8 cellular contexts compared by ENCODE assay signal in the genomic region with DNA sequence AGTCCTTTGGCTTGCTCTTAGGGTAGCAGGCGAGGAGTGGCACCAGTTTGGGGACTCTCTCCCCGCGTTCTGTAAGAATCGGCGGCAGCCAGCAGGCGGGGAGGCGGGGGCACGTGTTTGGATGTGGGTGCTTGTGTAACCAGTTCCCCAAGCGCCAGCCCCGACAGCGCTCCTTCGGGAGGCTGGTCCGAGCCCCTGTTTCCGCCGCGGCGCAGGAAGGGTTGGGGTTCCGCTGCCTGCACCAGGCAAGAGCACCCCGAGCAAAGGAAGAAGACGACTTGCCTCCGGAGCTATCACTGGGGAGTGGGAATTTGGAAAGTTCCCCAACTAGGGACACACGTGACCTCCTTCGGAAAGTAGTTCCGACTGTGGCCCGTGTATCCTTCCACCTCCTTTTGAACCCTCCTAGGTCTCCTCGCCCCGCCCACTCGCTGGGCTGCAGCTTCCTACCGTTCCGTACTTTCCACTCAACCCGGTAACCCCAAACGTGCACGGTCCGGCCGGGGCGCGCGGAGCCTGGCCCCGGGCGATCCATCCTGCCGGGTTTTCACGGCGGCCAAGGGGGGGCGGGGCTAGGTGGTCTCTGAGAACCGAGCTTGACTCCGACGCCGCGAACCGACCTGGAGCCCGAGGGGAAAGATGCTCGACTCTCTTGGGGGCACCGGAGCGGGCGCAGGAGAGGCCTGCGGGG. TPM values are rescaled to one million over a fixed set of nuclear protein-coding genes. Genes with fewer than 3 reads are reported as not detected.
DNase-seq lines count a peak whose midpoint lies in the region; ATAC-seq, FAIRE-seq and TF ChIP-seq lines count a peak whose summit lies in the region.

No MANE protein-coding gene starts in this region.

- peak overlapping the region; percentile 82 for H3K9ac ChIP-seq in HepG2 (ENCODE audit: insufficient read depth, low read depth, low read length)

- peak overlapping the region; percentile 97 for H3K4me2 ChIP-seq in HepG2 (ENCODE audit: low read depth, low read length)

- peak overlapping the region; percentile 58 for H2AFZ ChIP-seq in HepG2 (ENCODE audit: low read length)

- H3K27me3 ChIP-seq in AG04450 (ENCODE audit: control insufficient read depth, insufficient read depth, low read length) (no peaks in the 10 kb centered on the region), HepG2 (ENCODE audit: control insufficient read depth in 1 of 2, insufficient read depth in 2 of 2, low read length in 2 of 2) (no peaks in the 10 kb centered on the region; a peak in 1 of 5 replicates)

- no TSS peak for BruUV-seq in HepG2 (replicated peaks; lab: Mats Ljungman, UMichigan)

- ATAC-seq in GM18517 (IDR thresholded peaks at IDR 0.05; ENCODE audit: unreplicated experiment) (peak; percentile 55), HG03039 (IDR thresholded peaks at IDR 0.05; ENCODE audit: unreplicated experiment) (peak; percentile 50), HepG2 (peak; percentile 54)

- TF ChIP-seq EP300 in HepG2 (IDR thresholded peaks at IDR 0.05; ENCODE audit: low read depth in 2 of 2, low read length in 2 of 2) (peak; percentile 68 to 79; a peak in 1 of 4 replicates), HepG2 (CRISPR knock-in tag; IDR thresholded peaks at IDR 0.05; ENCODE audit: borderline replicate concordance) (peak; percentile 32; the same call in 1 of the 2 replicates)

- POLR2A ChIA-PET in AG04450 (lab: Yijun Ruan, JAX): interaction anchor here (0.6 to 3.0 kb wide), 13 partner anchors 16 to 721 kb away, joined by 3 to 23 read pairs (median 4); partner anchors contain the start of genes MINPP1 and RNLS
- POLR2A ChIA-PET in HepG2 (lab: Yijun Ruan, JAX): interaction anchor here (0.9 to 3.6 kb wide), 14 partner anchors 11 to 1839 kb away, joined by 3 to 31 read pairs (median 6); partner anchors contain the start of genes ATAD1, KIF20B and MINPP1

- peaks cover 30% of the 10 kb centered on the region for H3K79me2 ChIP-seq in HepG2 (ENCODE audit: insufficient read depth, low read length)

- H3K4me3 ChIP-seq in AG04450 (ENCODE audit: low read depth, low read length) (peak overlapping the region; percentile 91), HepG2 (replicated peaks in 1 of 3; ENCODE audit: insufficient read depth in 1 of 3, low read depth in 2 of 3, low read length in 3 of 3) (peak overlapping the region; percentile 65 to 94 (median 80))

- 0 out of 2 replicates have a peak, but pooled peaks have one; percentile 4 for TF ChIP-seq CTCF in AG04450 (IDR thresholded peaks at IDR 0.05; ENCODE audit: low read depth, low read length)
- TF ChIP-seq CTCF in HepG2 (CRISPR knock-in tag; IDR thresholded peaks at IDR 0.05): no peak

- TF ChIP-seq RAD21 in HepG2 (CRISPR knock-in tag; IDR thresholded peaks at IDR 0.05): peak; percentile 61

- FAIRE-seq in HepG2 (lab: Jason Lieb, UNC): peak; percentile 23

- peaks cover 13% of the 10 kb centered on the region for H3K4me1 ChIP-seq in HepG2 (ENCODE audit: insufficient read depth, low read length)

- WGBS in HepG2 (ENCODE audit: low lambda C conversion rate): under 1% methylated on average over 22 of the region's 56 CpGs

- CTCF ChIA-PET in AG04450 (lab: Charles Lee): interaction anchor here (2.3 to 2.6 kb wide), 2 partner anchors 527 to 691 kb away, joined by 6 to 19 read pairs; no protein-coding TSS in a partner anchor
- CTCF ChIA-PET in HepG2 (lab: Yijun Ruan, JAX; ENCODE audit: low intra/inter-chr PET ratio, low total read pairs): interaction anchor here (0.9 to 1.3 kb wide), 2 partner anchors 252 to 527 kb away, joined by 3 to 5 read pairs; no protein-coding TSS in a partner anchor

- intact Hi-C loops in HepG2 (cut with micrococcal nuclease; ENCODE audit: unreplicated experiment): loop anchor here (2.0 kb wide), 1 partner anchor 43 kb away; the partner anchor contains the start of gene ATAD1

- H4K20me1 ChIP-seq in HepG2 (ENCODE audit: insufficient read depth, low read length): peaks cover 25% of the 10 kb centered on the region

- no peaks in the 10 kb centered on the region for H3K36me3 ChIP-seq in HepG2 (replicated peaks in 1 of 2; ENCODE audit: control insufficient read depth in 1 of 2, insufficient read depth in 2 of 2, low read length in 2 of 2)

- in situ Hi-C loops in HepG2 (cut with HindIII; ENCODE audit: extremely low pct_ligation_motif_present, low pct_unique_long_range_greater_than_20kb): loop anchor here (5.0 kb wide), 2 partner anchors 250 to 525 kb away; no protein-coding TSS in a partner anchor

- peak; percentile 87 to 91 for TF ChIP-seq POLR2A in HepG2 (IDR thresholded peaks at IDR 0.05; ENCODE audit: insufficient read depth in 1 of 2, low read depth in 2 of 2, low read length in 2 of 2)

- peak; percentile 97 for DNase-seq in AG04450 (ENCODE audit: low read depth, low spot score)
- DNase-seq in NCI-H510A treated with DMSO at 0.1 percent for 48 hours (lab: John Stamatoyannopoulos, UW): peak; percentile 89
- peak; percentile 94 for DNase-seq in activated CD4-positive, alpha-beta T cell treated with anti-CD3 and anti-CD28 coated beads, Interleukin-2, amount 50 U/mL, for 48 hours
- peak; percentile 84 to 92 for DNase-seq in dermis microvascular lymphatic vessel endothelial cell (ENCODE audit: low read depth in 2 of 2)
- DNase-seq in HepG2 (ENCODE audit: low spot score): peak; percentile 91
- DNase-seq in stimulated activated CD4-positive, alpha-beta T cell treated with anti-CD3 and anti-CD28 coated beads, Interleukin-2, amount 100 ng/mL, for 4 hours (ENCODE audit: low read depth): peak; percentile 88

- H3K27ac ChIP-seq in AG04450 (ENCODE audit: low read depth, low read length) (peak overlapping the region; percentile 84), HepG2 (ENCODE audit: extremely low read length, insufficient read depth, low read length) (peak overlapping the region; percentile 88)

- H3K9me3 ChIP-seq in AG04450 (ENCODE audit: control insufficient read depth, insufficient read depth, low read length) (no peaks in the 10 kb centered on the region), HepG2 (ENCODE audit: low read length) (no peaks in the 10 kb centered on the region)

RNA-seq across cellular contexts. Expression of gene KLLN, which starts 1.2 kb away (rescaled TPM):
- polyA plus RNA-seq in AG04450 (2011; rRNA removed) (0.51 and 0.58 TPM in 2 replicates), HepG2 (2011; rRNA removed) (0.08 and 0.12 TPM in 2 replicates)
- polyA minus RNA-seq in AG04450 (2011; rRNA and poly(A)+ RNA removed): 0.74 and 1.4 TPM in 2 replicates
- total RNA-seq in dermis microvascular lymphatic vessel endothelial cell (0.13 and 0.26 TPM in 2 replicates), HepG2 (2016; rRNA removed; fragmentation: Illumina TruSeq; extraction: Trizol) (0.39 and 0.44 TPM in 2 replicates)
- total RNA-seq in HepG2 (2016; cell fraction: cytosol; rRNA removed; fragmentation: Illumina TruSeq; extraction: Trizol; ENCODE audit: low read depth): 0.53 and 0.61 TPM in 2 replicates
- total RNA-seq in HepG2 (2016; cell fraction: insoluble cytoplasmic fraction; rRNA removed; fragmentation: Illumina TruSeq; extraction: Trizol): 0.45 and 0.46 TPM in 2 replicates
- total RNA-seq in HepG2 (2016; cell fraction: membrane; rRNA removed; fragmentation: Illumina TruSeq; extraction: Trizol): 0.68 and 0.76 TPM in 2 replicates
- 0.56 and 0.63 TPM in 2 replicates for total RNA-seq in HepG2 (2016; cell fraction: nucleus; rRNA removed; fragmentation: Illumina TruSeq; extraction: Trizol)
- polyA plus RNA-seq in HepG2 (2011; cell fraction: cytosol; rRNA removed): 0.12 and 0.14 TPM in 2 replicates
- 0.19 and 0.23 TPM in 2 replicates for polyA plus RNA-seq in HepG2 (2011; cell fraction: nucleus; rRNA removed)
- polyA plus RNA-seq in HepG2 (2012): 0.15 and 0.34 TPM in 2 replicates
- 0.06 and 0.10 TPM in 2 replicates for polyA plus RNA-seq in HepG2 (2016; cell fraction: cytosol; fragmentation: Illumina TruSeq; extraction: Trizol; ENCODE audit: low read depth)
- 0.38 and 0.51 TPM in 2 replicates for polyA plus RNA-seq in HepG2 (2016; cell fraction: insoluble cytoplasmic fraction; fragmentation: Illumina TruSeq; extraction: Trizol; ENCODE audit: low read depth)
- polyA plus RNA-seq in HepG2 (2016; cell fraction: membrane; fragmentation: Illumina TruSeq; extraction: Trizol; ENCODE audit: low read depth): 0.28 and 0.29 TPM in 2 replicates
- polyA plus RNA-seq in HepG2 (2016; cell fraction: nucleus; fragmentation: Illumina TruSeq; extraction: Trizol; ENCODE audit: insufficient read depth, low read depth): 0.27 TPM in 2 replicates
- polyA minus RNA-seq in HepG2 (2011; rRNA and poly(A)+ RNA removed; ENCODE audit: low replicate concordance): 0.64 and 3.7 TPM in 2 replicates
- 0.20 and 0.35 TPM in 2 replicates for polyA minus RNA-seq in HepG2 (2011; cell fraction: cytosol; rRNA and poly(A)+ RNA removed)
- polyA minus RNA-seq in HepG2 (2011; cell fraction: nucleus; rRNA and poly(A)+ RNA removed): 0.75 and 1.0 TPM in 2 replicates

RNA-seq across cellular contexts. Expression of gene PTEN, which starts 1.3 kb away (rescaled TPM):
- polyA plus RNA-seq in AG04450 (2011; rRNA removed): 68.7 and 96.1 TPM in 2 replicates
- 84.4 and 169 TPM in 2 replicates for polyA minus RNA-seq in AG04450 (2011; rRNA and poly(A)+ RNA removed)
- total RNA-seq in dermis microvascular lymphatic vessel endothelial cell: 72.5 and 82.6 TPM in 2 replicates
- 53.4 and 61.3 TPM in 2 replicates for total RNA-seq in HepG2 (2016; rRNA removed; fragmentation: Illumina TruSeq; extraction: Trizol)
- 82.4 and 88.0 TPM in 2 replicates for total RNA-seq in HepG2 (2016; cell fraction: cytosol; rRNA removed; fragmentation: Illumina TruSeq; extraction: Trizol; ENCODE audit: low read depth)
- total RNA-seq in HepG2 (2016; cell fraction: insoluble cytoplasmic fraction; rRNA removed; fragmentation: Illumina TruSeq; extraction: Trizol): 47.2 and 66.2 TPM in 2 replicates
- 81.1 and 107 TPM in 2 replicates for total RNA-seq in HepG2 (2016; cell fraction: membrane; rRNA removed; fragmentation: Illumina TruSeq; extraction: Trizol)
- total RNA-seq in HepG2 (2016; cell fraction: nucleus; rRNA removed; fragmentation: Illumina TruSeq; extraction: Trizol): 127 and 136 TPM in 2 replicates
- polyA plus RNA-seq in HepG2 (2011; rRNA removed): 21.4 and 30.3 TPM in 2 replicates
- polyA plus RNA-seq in HepG2 (2011; cell fraction: cytosol; rRNA removed): 7.0 and 9.2 TPM in 2 replicates
- polyA plus RNA-seq in HepG2 (2011; cell fraction: nucleus; rRNA removed): 16.9 and 17.8 TPM in 2 replicates
- 34.8 and 38.6 TPM in 2 replicates for polyA plus RNA-seq in HepG2 (2012)
- 34.1 and 35.2 TPM in 2 replicates for polyA plus RNA-seq in HepG2 (2016; cell fraction: cytosol; fragmentation: Illumina TruSeq; extraction: Trizol; ENCODE audit: low read depth)
- 41.9 and 43.9 TPM in 2 replicates for polyA plus RNA-seq in HepG2 (2016; cell fraction: insoluble cytoplasmic fraction; fragmentation: Illumina TruSeq; extraction: Trizol; ENCODE audit: low read depth)
- polyA plus RNA-seq in HepG2 (2016; cell fraction: membrane; fragmentation: Illumina TruSeq; extraction: Trizol; ENCODE audit: low read depth): 60.0 and 64.3 TPM in 2 replicates
- polyA plus RNA-seq in HepG2 (2016; cell fraction: nucleus; fragmentation: Illumina TruSeq; extraction: Trizol; ENCODE audit: insufficient read depth, low read depth): 62.6 and 63.9 TPM in 2 replicates
- 18.6 and 85.7 TPM in 2 replicates for polyA minus RNA-seq in HepG2 (2011; rRNA and poly(A)+ RNA removed; ENCODE audit: low replicate concordance)
- polyA minus RNA-seq in HepG2 (2011; cell fraction: cytosol; rRNA and poly(A)+ RNA removed): 43.6 and 59.8 TPM in 2 replicates
- polyA minus RNA-seq in HepG2 (2011; cell fraction: nucleus; rRNA and poly(A)+ RNA removed): 255 and 302 TPM in 2 replicates

RNA-seq across cellular contexts. Expression of gene ATAD1, which starts 44.1 kb away (rescaled TPM):
- 31.3 and 43.7 TPM in 2 replicates for polyA plus RNA-seq in AG04450 (2011; rRNA removed)
- 15.3 and 32.2 TPM in 2 replicates for polyA minus RNA-seq in AG04450 (2011; rRNA and poly(A)+ RNA removed)
- total RNA-seq in dermis microvascular lymphatic vessel endothelial cell: 16.0 and 21.1 TPM in 2 replicates
- total RNA-seq in HepG2 (2016; rRNA removed; fragmentation: Illumina TruSeq; extraction: Trizol): 23.2 and 28.2 TPM in 2 replicates
- 4.1 and 4.4 TPM in 2 replicates for total RNA-seq in HepG2 (2016; cell fraction: cytosol; rRNA removed; fragmentation: Illumina TruSeq; extraction: Trizol; ENCODE audit: low read depth)
- total RNA-seq in HepG2 (2016; cell fraction: insoluble cytoplasmic fraction; rRNA removed; fragmentation: Illumina TruSeq; extraction: Trizol): 20.5 and 28.2 TPM in 2 replicates
- total RNA-seq in HepG2 (2016; cell fraction: membrane; rRNA removed; fragmentation: Illumina TruSeq; extraction: Trizol): 9.8 and 11.6 TPM in 2 replicates
- total RNA-seq in HepG2 (2016; cell fraction: nucleus; rRNA removed; fragmentation: Illumina TruSeq; extraction: Trizol): 31.5 and 36.1 TPM in 2 replicates
- polyA plus RNA-seq in HepG2 (2011; rRNA removed): 13.2 and 14.9 TPM in 2 replicates
- polyA plus RNA-seq in HepG2 (2011; cell fraction: cytosol; rRNA removed): 5.7 and 10.9 TPM in 2 replicates
- polyA plus RNA-seq in HepG2 (2011; cell fraction: nucleus; rRNA removed): 9.2 and 13.6 TPM in 2 replicates
- polyA plus RNA-seq in HepG2 (2012): 28.9 and 35.5 TPM in 2 replicates
- polyA plus RNA-seq in HepG2 (2016; cell fraction: cytosol; fragmentation: Illumina TruSeq; extraction: Trizol; ENCODE audit: low read depth): 1.4 and 1.9 TPM in 2 replicates
- polyA plus RNA-seq in HepG2 (2016; cell fraction: insoluble cytoplasmic fraction; fragmentation: Illumina TruSeq; extraction: Trizol; ENCODE audit: low read depth): 15.9 and 16.5 TPM in 2 replicates
- polyA plus RNA-seq in HepG2 (2016; cell fraction: membrane; fragmentation: Illumina TruSeq; extraction: Trizol; ENCODE audit: low read depth): 5.1 and 5.7 TPM in 2 replicates
- 35.9 and 37.6 TPM in 2 replicates for polyA plus RNA-seq in HepG2 (2016; cell fraction: nucleus; fragmentation: Illumina TruSeq; extraction: Trizol; ENCODE audit: insufficient read depth, low read depth)
- polyA minus RNA-seq in HepG2 (2011; rRNA and poly(A)+ RNA removed; ENCODE audit: low replicate concordance): 8.2 and 36.0 TPM in 2 replicates
- 15.2 and 18.0 TPM in 2 replicates for polyA minus RNA-seq in HepG2 (2011; cell fraction: cytosol; rRNA and poly(A)+ RNA removed)
- 45.7 and 51.8 TPM in 2 replicates for polyA minus RNA-seq in HepG2 (2011; cell fraction: nucleus; rRNA and poly(A)+ RNA removed)

Comparison
In these comparisons a context has a peak if more than half of its experiments do, and no peak if none do; other contexts are left out.
1. Peak in every context shown above with its lines: DNase-seq, ATAC-seq, H3K4me3 ChIP-seq and H3K27ac ChIP-seq.